Comparison of ENCODE assay signal across 8 cellular contexts in the genomic region with DNA sequence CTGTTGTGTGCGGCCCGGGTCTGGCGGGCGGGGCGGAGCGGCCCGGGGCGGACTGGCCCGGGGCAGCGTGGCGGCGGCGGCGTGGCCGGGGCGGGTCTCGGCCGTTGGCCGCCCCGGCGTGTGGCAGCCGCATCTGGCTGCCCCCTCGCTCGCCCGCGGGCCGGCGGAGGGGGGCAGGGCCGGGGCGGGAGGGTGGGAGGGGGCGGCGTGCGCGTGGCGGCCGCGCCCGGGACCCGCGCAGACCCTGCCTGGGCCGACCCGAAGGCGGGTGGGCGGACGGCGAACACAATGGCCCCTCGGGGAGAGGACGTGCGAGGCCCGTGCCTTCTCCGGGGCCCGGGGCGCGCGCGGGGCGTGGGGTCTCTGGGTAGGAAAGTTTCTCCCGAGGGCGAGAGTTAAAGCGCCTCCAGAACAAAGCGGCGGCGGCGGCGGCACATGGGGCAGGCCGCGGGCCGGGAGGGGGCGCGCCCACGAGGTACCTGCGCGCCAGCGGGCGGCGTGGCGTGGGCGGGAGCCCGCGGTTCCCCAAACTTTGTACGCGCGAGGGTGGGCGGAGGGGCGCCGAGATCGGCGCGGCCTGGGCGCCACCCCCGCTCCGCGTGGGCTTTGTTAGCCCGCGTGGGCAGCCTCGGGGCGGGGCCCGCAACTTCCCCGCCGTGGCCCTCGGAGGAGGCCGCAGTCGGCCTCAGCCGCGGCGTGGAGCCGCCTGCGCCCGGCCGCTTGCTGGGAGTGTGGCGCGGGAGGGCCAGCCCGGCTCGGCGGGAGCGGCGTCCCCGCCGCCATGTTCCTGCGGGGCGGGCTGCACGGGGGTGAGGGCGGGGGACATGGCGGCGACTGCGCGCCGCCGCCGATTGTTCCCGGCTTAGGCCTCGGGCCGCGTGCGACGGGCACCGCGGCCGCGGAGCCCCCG. TPM values are rescaled to one million over a fixed set of nuclear protein-coding genes. Genes with fewer than 3 reads are reported as not detected.
A peak's percentile ranks its signal among the peaks of the same experiment; 100 is the strongest.
DNase-seq lines count a peak whose midpoint lies in the region; ATAC-seq and TF ChIP-seq lines count a peak whose summit lies in the region.

No MANE protein-coding gene starts in this region.

- 0% methylated on average over 141 of the region's 141 CpGs for WGBS in ectodermal cell, 2 experiments

- no peak for TF ChIP-seq RAD21 in Ishikawa (IDR thresholded peaks at IDR 0.05; ENCODE audit: low read depth)

- H3K4me3 Mint-ChIP-seq in activated CD4-positive, alpha-beta memory T cell treated with anti-CD3 and anti-CD28 coated beads, Interleukin-2, amount 10 ng/mL, durations not matched to agents 7 days and 5 days = peak overlapping the region; percentile 92

- CTCF ChIA-PET in activated CD4-positive, alpha-beta memory T cell treated with anti-CD3 and anti-CD28 coated beads, Interleukin-2, amount 10 ng/mL, durations not matched to agents 7 days and 5 days (lab: Charles Lee) = no interaction called here

- H3K4me1 ChIP-seq in ectodermal cell (ENCODE audit: control insufficient read depth, insufficient read depth, low read length) = peaks cover 23% of the 10 kb centered on the region

- TF ChIP-seq EP300 in Ishikawa (IDR thresholded peaks at IDR 0.05; ENCODE audit: borderline replicate concordance) = no peak

- no peaks in the 10 kb centered on the region for H3K9me3 Mint-ChIP-seq in activated CD4-positive, alpha-beta memory T cell treated with anti-CD3 and anti-CD28 coated beads, Interleukin-2, amount 10 ng/mL, durations not matched to agents 7 days and 5 days

- peak; percentile 33 for ATAC-seq in GM21526 (IDR thresholded peaks at IDR 0.05; ENCODE audit: low FRiP score, unreplicated experiment)

- peak overlapping the region; percentile 74 for H3K4me3 ChIP-seq in ectodermal cell (ENCODE audit: insufficient read depth, low read depth, low read length)

- H3K27ac Mint-ChIP-seq in activated CD4-positive, alpha-beta memory T cell treated with anti-CD3 and anti-CD28 coated beads, Interleukin-2, amount 10 ng/mL, durations not matched to agents 7 days and 5 days = peak overlapping the region; percentile 58

- H3K4me1 Mint-ChIP-seq in activated CD4-positive, alpha-beta memory T cell treated with anti-CD3 and anti-CD28 coated beads, Interleukin-2, amount 10 ng/mL, durations not matched to agents 7 days and 5 days = peaks cover 53% of the 10 kb centered on the region

- DNase-seq in ELR (ENCODE audit: low read depth) (peak; percentile 57), mesenteric fat pad (ENCODE audit: low spot score) (peak; percentile 92), A172 (ENCODE audit: low spot score) (no peak)
- peak; percentile 62 for DNase-seq in activated CD4-positive, alpha-beta memory T cell treated with anti-CD3 and anti-CD28 coated beads, Interleukin-2, amount 10 ng/mL, durations not matched to agents 7 days and 5 days
- peak; percentile 68 to 73 for DNase-seq in stimulated activated CD8-positive, alpha-beta memory T cell treated with anti-CD3 and anti-CD28 coated beads, Interleukin-15, amount 100 ng/mL, for 4 hours (ENCODE audit: low read depth in 2 of 2)

- peaks cover 4% of the 10 kb centered on the region for H3K27me3 Mint-ChIP-seq in activated CD4-positive, alpha-beta memory T cell treated with anti-CD3 and anti-CD28 coated beads, Interleukin-2, amount 10 ng/mL, durations not matched to agents 7 days and 5 days

- H3K9me3 ChIP-seq in ectodermal cell (ENCODE audit: control insufficient read depth, low read length) = no peaks in the 10 kb centered on the region

- H3K27ac ChIP-seq in ectodermal cell (ENCODE audit: insufficient read depth, low read depth, low read length, poor library complexity, severe bottlenecking) = peak overlapping the region; percentile 95

- POLR2A ChIA-PET in activated CD4-positive, alpha-beta memory T cell treated with anti-CD3 and anti-CD28 coated beads, Interleukin-2, amount 10 ng/mL, durations not matched to agents 7 days and 5 days (lab: Charles Lee) = interaction anchor here (1.2 to 2.6 kb wide), 4 partner anchors 10 to 35 kb away, joined by 3 to 12 read pairs (median 10); no protein-coding TSS in a partner anchor

- H3K36me3 Mint-ChIP-seq in activated CD4-positive, alpha-beta memory T cell treated with anti-CD3 and anti-CD28 coated beads, Interleukin-2, amount 10 ng/mL, durations not matched to agents 7 days and 5 days (ENCODE audit: low read depth) = peaks cover 37% of the 10 kb centered on the region

- peaks cover 17% of the 10 kb centered on the region for H3K27me3 ChIP-seq in ectodermal cell (ENCODE audit: control insufficient read depth, insufficient read depth, low read length, poor library complexity, severe bottlenecking)

- H3K36me3 ChIP-seq in ectodermal cell (ENCODE audit: control insufficient read depth, insufficient read depth, low read length) = peaks cover 25% of the 10 kb centered on the region

TF ChIP-seq in Ishikawa, 13 proteins besides CTCF, POLR2A, EP300 and RAD21:
- TF ChIP-seq YY1 (IDR thresholded peaks at IDR 0.05; ENCODE audit: low read depth) = peak; percentile 82
- TF ChIP-seq TAF1 (IDR thresholded peaks at IDR 0.05; ENCODE audit: low read depth) = peak; percentile 23; the same call in 1 of the 2 replicates
- no peak for TF ChIP-seq CREB1 (IDR thresholded peaks at IDR 0.05; ENCODE audit: low read depth)
- TF ChIP-seq EGR1 (IDR thresholded peaks at IDR 0.05) = peak; percentile 80
- TF ChIP-seq TCF12 (IDR thresholded peaks at IDR 0.05; ENCODE audit: low read depth) = peak; percentile 8; the same call in 1 of the 2 replicates
- TF ChIP-seq, protein P1, sequence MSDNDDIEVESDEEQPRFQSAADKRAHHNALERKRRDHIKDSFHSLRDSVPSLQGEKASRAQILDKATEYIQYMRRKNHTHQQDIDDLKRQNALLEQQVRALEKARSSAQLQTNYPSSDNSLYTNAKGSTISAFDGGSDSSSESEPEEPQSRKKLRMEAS (IDR thresholded peaks at IDR 0.05) = peak; percentile 62; the same call in 1 of the 2 replicates

RNA-seq across cellular contexts. Expression of a gene that starts 0.8 kb away (rescaled TPM):
- 1 to 10 TPM; 6.7 to 7.7 TPM for total RNA-seq in activated CD4-positive, alpha-beta memory T cell treated with anti-CD3 and anti-CD28 coated beads, Interleukin-2, amount 10 ng/mL, durations not matched to agents 7 days and 5 days
- polyA plus RNA-seq in ectodermal cell (2013, experiment 1 of 4) = 26.9 TPM
- 44.7 TPM for polyA plus RNA-seq in ectodermal cell (2013, experiment 2 of 4)
- polyA plus RNA-seq in ectodermal cell (2013, experiment 3 of 4) = 38.1 TPM
- polyA plus RNA-seq in ectodermal cell (2013, experiment 4 of 4) = 30.8 TPM
- total RNA-seq in mesenteric fat pad = 3.5 TPM
- total RNA-seq in A172 (2014; rRNA removed; shearing (Covaris generic)) = 2.1 and 3.7 TPM in 2 replicates

RNA-seq across cellular contexts. Expression of a gene that starts 50.2 kb away (rescaled TPM):
- not detected for total RNA-seq in activated CD4-positive, alpha-beta memory T cell treated with anti-CD3 and anti-CD28 coated beads, Interleukin-2, amount 10 ng/mL, durations not matched to agents 7 days and 5 days
- polyA plus RNA-seq in ectodermal cell (2013, experiment 1 of 4) = 0.83 TPM
- 0.68 TPM for polyA plus RNA-seq in ectodermal cell (2013, experiment 2 of 4)
- polyA plus RNA-seq in ectodermal cell (2013, experiment 3 of 4) = 0.75 TPM
- polyA plus RNA-seq in ectodermal cell (2013, experiment 4 of 4) = 0.89 TPM
- 0.13 TPM for total RNA-seq in mesenteric fat pad
- total RNA-seq in A172 (2014; rRNA removed; shearing (Covaris generic)) = not detected in 2 replicates
